20 cellular contexts compared by ENCODE assay signal in the genomic region with DNA sequence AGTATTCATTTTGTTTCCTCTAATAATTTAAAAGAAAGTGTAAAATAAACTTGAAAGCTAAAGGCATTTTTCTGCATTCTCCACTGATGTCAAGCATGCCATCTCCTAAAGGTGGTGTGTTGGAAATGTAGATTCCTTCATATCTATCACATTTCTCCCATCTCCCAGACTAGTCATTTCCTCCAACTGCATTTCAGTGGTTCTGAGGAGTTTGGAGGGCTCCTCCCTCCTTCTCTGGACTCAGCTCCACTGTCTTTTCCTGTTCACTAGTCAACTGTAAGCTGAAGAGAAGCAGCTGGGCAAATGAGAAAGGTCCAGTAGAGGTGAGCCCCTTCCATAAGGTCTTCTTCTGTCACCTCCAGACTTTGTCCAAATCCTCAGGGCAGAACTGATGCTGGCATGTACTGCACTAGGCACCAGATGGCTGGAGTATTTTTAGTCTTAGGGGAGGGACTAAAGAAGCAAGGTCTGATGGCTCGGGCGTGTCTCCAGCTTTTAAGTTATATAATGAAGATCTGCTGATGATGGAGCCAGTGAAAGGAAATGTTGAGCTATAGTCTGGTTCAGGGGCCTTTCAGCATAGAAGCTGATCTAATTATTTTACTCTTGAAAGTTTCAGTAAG.
DNase-seq lines count a peak whose midpoint lies in the region; ATAC-seq and TF ChIP-seq lines count a peak whose summit lies in the region.
"Had no signal": no experiment of that assay in that cellular context is flagged by ENCODE, and none has a peak within 500 bp of the region (broad histone marks: within the 10 kb centered on the region; RNA-seq: fewer than 3 reads in every experiment).

No MANE protein-coding gene starts in this region.

- H3K27ac ChIP-seq in breast epithelium, result no peak overlapping the region
- H3K27ac ChIP-seq: 22Rv1, RWPE1 had no signal

- H3K4me1 ChIP-seq in breast epithelium, result no peaks in the 10 kb centered on the region

- H3K36me3 ChIP-seq in breast epithelium, result no peaks in the 10 kb centered on the region

- TF ChIP-seq CTCF in MCF 10A (IDR thresholded peaks at IDR 0.05; ENCODE audit: unreplicated experiment) (no peak), breast epithelium (IDR thresholded peaks at IDR 0.05) (no peak)

- no peak overlapping the region for H3K4me3 Mint-ChIP-seq in MCF 10A (ENCODE audit: unreplicated experiment)
- H3K4me3 Mint-ChIP-seq in activated naive CD4-positive, alpha-beta T cell treated with anti-CD3 and anti-CD28 coated beads for 36 hours, result no peak overlapping the region
- H3K4me3 Mint-ChIP-seq: activated CD4-positive, alpha-beta memory T cell treated with anti-CD3 and anti-CD28 coated beads for 36 hours; activated naive CD8-positive, alpha-beta T cell; activated T-cell treated with anti-CD3 and anti-CD28 coated beads, Interleukin-2, amount 50 U/mL, for 24 hours had no signal

- no peaks in the 10 kb centered on the region for H3K27me3 ChIP-seq in breast epithelium

- no peaks in the 10 kb centered on the region for H3K9me3 ChIP-seq in breast epithelium

- intact Hi-C loops in MCF 10A (cut with micrococcal nuclease), result no loop called here
- intact Hi-C loops in breast epithelium (cut with DNase I; ENCODE audit: low total_unique reads), result loop anchor here (1.0 kb wide), 1 partner anchor 16 kb away; no protein-coding TSS in a partner anchor
- intact Hi-C loops in activated naive CD4-positive, alpha-beta T cell treated with anti-CD3 and anti-CD28 coated beads for 36 hours (cut with micrococcal nuclease), result no loop called here
- intact Hi-C loops in left colon (cut with DNase I, micrococcal nuclease), result no loop called here

- peak overlapping the region; percentile 35 for H3K27ac Mint-ChIP-seq in MCF 10A (ENCODE audit: low read depth, unreplicated experiment)
- H3K27ac Mint-ChIP-seq in activated naive CD4-positive, alpha-beta T cell treated with anti-CD3 and anti-CD28 coated beads for 36 hours, result no peak overlapping the region
- H3K27ac Mint-ChIP-seq: activated CD4-positive, alpha-beta memory T cell treated with anti-CD3 and anti-CD28 coated beads for 36 hours; activated naive CD8-positive, alpha-beta T cell; activated T-cell treated with anti-CD3 and anti-CD28 coated beads, Interleukin-2, amount 50 U/mL, for 24 hours had no signal

- ATAC-seq in HG02763 (IDR thresholded peaks at IDR 0.05; ENCODE audit: unreplicated experiment), result no peak
- ATAC-seq in GM21367 (IDR thresholded peaks at IDR 0.05; ENCODE audit: unreplicated experiment), result no peak
- ATAC-seq in left colon, result no peak
- ATAC-seq: HepG2, left lobe of liver, right cardiac atrium had no signal

- BruUV-seq in MCF 10A (replicated peaks; lab: Mats Ljungman, UMichigan), result no TSS peak

- peak; percentile 1 for DNase-seq in MCF 10A (ENCODE audit: unreplicated experiment)
- no peak for DNase-seq in breast epithelium (ENCODE audit: low spot score in 2 of 2)
- DNase-seq in NCI-H69 (lab: John Stamatoyannopoulos, UW), result peak; percentile 75
- peak; percentile 66 for DNase-seq in cerebellum (ENCODE audit: low spot score)
- no peak for DNase-seq in activated naive CD4-positive, alpha-beta T cell treated with anti-CD3 and anti-CD28 coated beads for 36 hours
- no peak for DNase-seq in left colon
- DNase-seq: activated CD4-positive, alpha-beta memory T cell treated with anti-CD3 and anti-CD28 coated beads for 36 hours; activated T-cell treated with anti-CD3 and anti-CD28 coated beads, Interleukin-2, amount 50 U/mL, for 24 hours; DMS79 treated with DMSO at 0.1 percent for 48 hours; NCI-H2029 treated with DMSO at 0.1 percent for 48 hours; NCI-H774; right cardiac atrium; stimulated activated naive CD4-positive, alpha-beta T cell treated with Interleukin-2 at 50 U/mL for 16 hours had no signal

- CTCF ChIA-PET in MCF 10A (lab: Yijun Ruan, JAX), result interaction anchor here (0.9 to 1.4 kb wide), 2 partner anchors 177 to 203 kb away, joined by 3 to 4 read pairs; no protein-coding TSS in a partner anchor
- CTCF ChIA-PET in activated naive CD4-positive, alpha-beta T cell treated with anti-CD3 and anti-CD28 coated beads for 36 hours (lab: Charles Lee), result interaction anchor here (0.7 kb wide), 1 partner anchor 229 kb away, joined by 3 read pairs; no protein-coding TSS in a partner anchor

- peaks cover 6% of the 10 kb centered on the region for H3K36me3 Mint-ChIP-seq in MCF 10A (ENCODE audit: insufficient read depth, unreplicated experiment)
- no peaks in the 10 kb centered on the region for H3K36me3 Mint-ChIP-seq in activated naive CD4-positive, alpha-beta T cell treated with anti-CD3 and anti-CD28 coated beads for 36 hours (ENCODE audit: low read depth)
- H3K36me3 Mint-ChIP-seq: activated CD4-positive, alpha-beta memory T cell treated with anti-CD3 and anti-CD28 coated beads for 36 hours; activated naive CD8-positive, alpha-beta T cell had no signal

- peaks cover 11% of the 10 kb centered on the region for H3K4me1 Mint-ChIP-seq in MCF 10A (ENCODE audit: insufficient read depth, unreplicated experiment)
- no peaks in the 10 kb centered on the region for H3K4me1 Mint-ChIP-seq in activated naive CD4-positive, alpha-beta T cell treated with anti-CD3 and anti-CD28 coated beads for 36 hours (ENCODE audit: low read depth)

- no peak for TF ChIP-seq POLR2A in breast epithelium (IDR thresholded peaks at IDR 0.05)

- no peak overlapping the region for H3K4me3 ChIP-seq in breast epithelium

- no peaks in the 10 kb centered on the region for H3K27me3 Mint-ChIP-seq in MCF 10A (ENCODE audit: insufficient read depth, unreplicated experiment)
- no peaks in the 10 kb centered on the region for H3K27me3 Mint-ChIP-seq in activated naive CD4-positive, alpha-beta T cell treated with anti-CD3 and anti-CD28 coated beads for 36 hours (ENCODE audit: low read depth)
- H3K27me3 Mint-ChIP-seq: activated CD4-positive, alpha-beta memory T cell treated with anti-CD3 and anti-CD28 coated beads for 36 hours; activated T-cell treated with anti-CD3 and anti-CD28 coated beads, Interleukin-2, amount 50 U/mL, for 24 hours had no signal

- no peaks in the 10 kb centered on the region for H3K9me3 Mint-ChIP-seq in MCF 10A (ENCODE audit: unreplicated experiment)
- H3K9me3 Mint-ChIP-seq in activated naive CD4-positive, alpha-beta T cell treated with anti-CD3 and anti-CD28 coated beads for 36 hours, result no peaks in the 10 kb centered on the region
- H3K9me3 Mint-ChIP-seq: activated CD4-positive, alpha-beta memory T cell treated with anti-CD3 and anti-CD28 coated beads for 36 hours; activated T-cell treated with anti-CD3 and anti-CD28 coated beads, Interleukin-2, amount 50 U/mL, for 24 hours had no signal

- POLR2A ChIA-PET in MCF 10A (lab: Yijun Ruan, JAX), result no interaction called here

Comparison
In these comparisons a context has a peak if more than half of its experiments do, and no peak if none do; other contexts are left out.
1. DNase-seq: peak in MCF 10A (single experiment), NCI-H69 (single experiment) and cerebellum (single experiment); none in breast epithelium (0 of 2), activated naive CD4-positive, alpha-beta T cell treated with anti-CD3 and anti-CD28 coated beads for 36 hours (single experiment) and left colon (0 of 2).